18 cellular contexts compared by ENCODE assay signal in genomic region chr14:64695071-64695470, GRCh38. TPM values are rescaled to one million over a fixed set of nuclear protein-coding genes. Genes with fewer than 3 reads are reported as not detected.
DNase-seq lines count a peak whose midpoint lies in the region; ATAC-seq and TF ChIP-seq lines count a peak whose summit lies in the region.
"Had no signal": no experiment of that assay in that cellular context is flagged by ENCODE, and none has a peak within 500 bp of the region (broad histone marks: within the 10 kb centered on the region; RNA-seq: fewer than 3 reads in every experiment).

No MANE protein-coding gene starts in this region.

- H3K27ac ChIP-seq in heart left ventricle (peak overlapping the region in 6 of 12 donors; percentile 28 to 65 (median 51)), mesodermal cell (ENCODE audit: low read depth, low read length, severe bottlenecking) (peak overlapping the region; percentile 23)
- H3K27ac ChIP-seq: GM23248 had no signal

- no peaks in the 10 kb centered on the region for H3K36me3 ChIP-seq in heart left ventricle
- no peaks in the 10 kb centered on the region for H3K36me3 ChIP-seq in mesodermal cell (ENCODE audit: control insufficient read depth, insufficient read depth, low read length)
- H3K36me3 ChIP-seq: BLaER1 treated with 17β-estradiol and CSF1 and Interleukin-3, amounts not matched to agents 10 nM and 100 nM had no signal

- H3K4me1 ChIP-seq in heart left ventricle, result peaks cover 0 to 66% (median 30%) of the 10 kb centered on the region in 12 donors
- peaks cover 13% of the 10 kb centered on the region for H3K4me1 ChIP-seq in mesodermal cell (ENCODE audit: control insufficient read depth, insufficient read depth, low read length, poor library complexity, severe bottlenecking)

- H3K4me3 ChIP-seq in heart left ventricle (no peak overlapping the region), mesodermal cell (ENCODE audit: extremely low read depth, insufficient read depth, low read length, poor library complexity, severe bottlenecking) (no peak overlapping the region)
- H3K4me3 ChIP-seq: BLaER1 treated with 17β-estradiol and CSF1 and Interleukin-3, amounts not matched to agents 10 nM and 100 nM; GM23248 had no signal

- no peak for TF ChIP-seq CTCF in heart left ventricle (IDR thresholded peaks at IDR 0.05)

- ATAC-seq in Right ventricle myocardium inferior (peak; percentile 52), heart left ventricle (peak; percentile 35 to 56 (median 44))
- ATAC-seq: HCT116 had no signal

- TF ChIP-seq POLR2A in heart left ventricle (IDR thresholded peaks at IDR 0.05), result no peak

- WGBS in heart left ventricle, 4 donors, result 28 to 44% (median 40%) methylated on average over 2 of the region's 2 CpGs
- 100% methylated on average over 1 of the region's 2 CpGs for WGBS in mesodermal cell (ENCODE audit: insufficient coverage in 2 of 2), 2 experiments

- H3K27me3 ChIP-seq in heart left ventricle, result no peaks in the 10 kb centered on the region
- H3K27me3 ChIP-seq: BLaER1 treated with 17β-estradiol and CSF1 and Interleukin-3, amounts not matched to agents 10 nM and 100 nM had no signal

- no peak for DNase-seq in Right ventricle myocardium inferior (ENCODE audit: missing footprints)
- no peak for DNase-seq in cardiac septum (ENCODE audit: low spot score)
- DNase-seq in heart left ventricle, result no peak
- DNase-seq in CD1c-positive myeloid dendritic cell (ENCODE audit: extremely low spot score), result no peak
- no peak for DNase-seq in A172 (ENCODE audit: low spot score)
- DNase-seq in NCI-H1436 (lab: John Stamatoyannopoulos, UW), result no peak
- no peak for DNase-seq in activated CD4-positive, CD25-positive, alpha-beta regulatory T cell (lab: John Stamatoyannopoulos, UW)
- DNase-seq: DND-41, GF-D8, GM23248, NCI-H1930, NCI-H446, NCI-H69, OCI-M1, RPMI8226 had no signal

- intact Hi-C loops in Right ventricle myocardium inferior (cut with DNase I), result no loop called here
- intact Hi-C loops in cardiac septum (cut with DNase I), result no loop called here
- intact Hi-C loops in heart left ventricle (cut with DNase I), result no loop called here

- H3K9me3 ChIP-seq in heart left ventricle (no peaks in the 10 kb centered on the region), mesodermal cell (ENCODE audit: control insufficient read depth, low read length) (no peaks in the 10 kb centered on the region)
- H3K9me3 ChIP-seq: BLaER1 treated with 17β-estradiol and CSF1 and Interleukin-3, amounts not matched to agents 10 nM and 100 nM had no signal

RNA-seq across cellular contexts. Expression of gene PLEKHG3, which starts 9.2 kb away (rescaled TPM):
- total RNA-seq in Right ventricle myocardium inferior, result 19.6 TPM
- total RNA-seq in cardiac septum, result 22.5 TPM
- total RNA-seq in heart left ventricle, result 10 to 100 TPM; 14.7 to 34.3 (median 18.1) TPM
- polyA plus RNA-seq in heart left ventricle, result 1 to 10 TPM; 7.0 TPM
- 46.7 TPM for polyA plus RNA-seq in mesodermal cell (2013, experiment 1 of 2)
- polyA plus RNA-seq in mesodermal cell (2013, experiment 2 of 2), result 42.4 TPM
- total RNA-seq in A172 (2014; rRNA removed; shearing (Covaris generic)), result 11.2 and 12.3 TPM in 2 replicates
